ENCODE assay signal across 8 cellular contexts in the genomic region with DNA sequence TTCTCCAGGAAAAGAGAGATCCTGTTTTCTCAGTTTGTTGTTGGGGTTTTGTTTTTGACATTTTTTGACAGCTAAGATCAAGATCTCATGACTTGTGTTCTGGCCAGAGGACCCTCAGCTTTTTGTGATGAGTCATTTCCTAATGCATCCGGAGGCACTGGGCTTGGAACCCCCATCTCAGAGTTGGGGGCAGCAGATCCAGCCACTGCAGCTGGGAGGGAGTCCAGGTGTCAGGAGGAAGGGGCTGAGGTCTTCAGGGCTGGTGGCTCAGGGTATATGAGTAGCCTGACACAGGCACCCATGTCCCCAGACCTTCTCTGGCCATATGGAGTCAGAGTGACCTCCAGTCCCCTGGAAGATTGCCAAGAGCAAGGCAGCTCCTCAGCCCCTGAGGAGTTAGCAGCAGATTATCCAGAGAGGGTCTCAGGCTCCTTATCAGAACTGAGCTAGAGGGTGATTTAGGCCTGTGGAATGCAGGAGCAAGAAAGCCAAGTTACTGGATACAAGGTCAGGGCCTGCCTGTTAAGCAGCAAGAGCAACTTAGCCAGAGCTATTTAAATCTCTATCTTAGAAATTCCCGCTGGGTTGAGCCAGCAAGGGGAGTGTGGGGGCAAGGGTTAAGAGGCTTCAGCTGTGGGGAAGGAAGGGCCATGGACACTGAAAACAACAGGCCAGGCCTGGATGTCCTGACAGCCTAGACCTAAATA.
DNase-seq lines count a peak whose midpoint lies in the region; ATAC-seq and TF ChIP-seq lines count a peak whose summit lies in the region.

No MANE protein-coding gene starts in this region.

- DNase-seq in H4 (ENCODE audit: low spot score) (peak; percentile 16), left ventricle myocardium inferior (peak; percentile 58), gastrocnemius medialis (peak; percentile 8 to 19), NCI-H345 treated with DMSO at 0.1 percent for 48 hours (lab: John Stamatoyannopoulos, UW; ENCODE audit: unreplicated experiment) (no peak), T-helper 2 cell (no peak)

- no peaks in the 10 kb centered on the region for H3K9me3 ChIP-seq in left ventricle myocardium inferior (replicated peaks)
- H3K9me3 ChIP-seq in gastrocnemius medialis, result no peaks in the 10 kb centered on the region

- ATAC-seq in gastrocnemius medialis (peak; percentile 63 to 65), HG02642 (IDR thresholded peaks at IDR 0.05; ENCODE audit: poor library complexity, unreplicated experiment) (no peak), HG02840 (IDR thresholded peaks at IDR 0.05; ENCODE audit: low FRiP score, unreplicated experiment) (no peak)

- in situ Hi-C loops in gastrocnemius medialis (cut with MboI; ENCODE audit: low sequenced_read_pairs in 4 of 4), result no loop called here

- no peak for TF ChIP-seq POLR2A in gastrocnemius medialis (IDR thresholded peaks at IDR 0.05)

- peaks cover 82% of the 10 kb centered on the region for H3K4me1 ChIP-seq in left ventricle myocardium inferior
- peaks cover 18 to 23% of the 10 kb centered on the region in 2 donors for H3K4me1 ChIP-seq in gastrocnemius medialis

- H3K4me3 ChIP-seq in left ventricle myocardium inferior, result no peak overlapping the region
- H3K4me3 ChIP-seq in gastrocnemius medialis, result no peak overlapping the region

- no peaks in the 10 kb centered on the region for H3K27me3 ChIP-seq in left ventricle myocardium inferior (ENCODE audit: low read depth)
- H3K27me3 ChIP-seq in gastrocnemius medialis, result no peaks in the 10 kb centered on the region

- H3K27ac ChIP-seq in angular gyrus (ENCODE audit: low read depth, low read length), result peak overlapping the region; percentile 17
- H3K27ac ChIP-seq in left ventricle myocardium inferior (replicated peaks), result peak overlapping the region; percentile 89
- peak overlapping the region in 3 of 4 donors; percentile 38 to 53 (median 42) for H3K27ac ChIP-seq in gastrocnemius medialis

- H3K36me3 ChIP-seq in left ventricle myocardium inferior, result no peaks in the 10 kb centered on the region
- H3K36me3 ChIP-seq in gastrocnemius medialis, result no peaks in the 10 kb centered on the region

- TF ChIP-seq CTCF in left ventricle myocardium inferior (IDR thresholded peaks at IDR 0.05; ENCODE audit: borderline replicate concordance) (no peak), gastrocnemius medialis (IDR thresholded peaks at IDR 0.05 in 4 of 5, conservative IDR thresholded peaks at IDR 0.05 in 1 of 5) (no peak)

- intact Hi-C loops in left ventricle myocardium inferior (cut with micrococcal nuclease), result no loop called here
- intact Hi-C loops in gastrocnemius medialis (cut with DNase I; ENCODE audit: low total_unique reads), result no loop called here

Comparison
In these comparisons a context has a peak if more than half of its experiments do, and no peak if none do; other contexts are left out.
1. DNase-seq: peak in H4 (single experiment), left ventricle myocardium inferior (single experiment) and gastrocnemius medialis (2 of 2); none in NCI-H345 treated with DMSO at 0.1 percent for 48 hours (single experiment) and T-helper 2 cell (0 of 5).
2. H3K27ac ChIP-seq: peak in every context shown above with its lines; median percentile 89 in left ventricle myocardium inferior; 42 in gastrocnemius medialis; 17 in angular gyrus.
3. ATAC-seq: peak in gastrocnemius medialis (2 of 2); none in HG02642 (single experiment) and HG02840 (single experiment).